ENCODE assay signal across 16 cellular contexts in genomic region chr10:108872854-108873253, GRCh38.
"Had no signal": no experiment of that assay in that cellular context is flagged by ENCODE, and none has a peak within 500 bp of the region (broad histone marks: within the 10 kb centered on the region; RNA-seq: fewer than 3 reads in every experiment).

No MANE protein-coding gene starts in this region.

- ATAC-seq: activated T-cell treated with anti-CD3 and anti-CD28 coated beads, Interleukin-2, amount 50 U/mL, for 72 hours; gastrocnemius medialis; natural killer cell treated with Interleukin-12 subunit alpha and Interleukin-12 subunit beta and Interleukin-15 and Interleukin-18, amount 100 ng/mL, for 72 hours; right lobe of liver; stimulated activated effector memory CD8-positive, alpha-beta T cell treated with anti-CD3 and anti-CD28 coated beads, Interleukin-12 subunit alpha, Interleukin-12 subunit beta, amount 100 ng/mL, for 72 hours had no signal

- DNase-seq: activated CD8-positive, alpha-beta memory T cell treated with anti-CD3 and anti-CD28 coated beads for 24 hours; activated effector memory CD4-positive, alpha-beta T cell treated with anti-CD3 and anti-CD28 coated beads, Interleukin-2, amount 50 U/mL, for 16 hours; activated naive CD4-positive, alpha-beta T cell treated with anti-CD3 and anti-CD28 coated beads, Interleukin-2, amount 50 U/mL, for 16 hours; activated T-cell treated with anti-CD3 and anti-CD28 coated beads, Interleukin-2, amount 50 U/mL, for 72 hours; aorta; colonic mucosa; gastrocnemius medialis; head of caudate nucleus; right lobe of liver; small intestine; stimulated activated CD4-positive, alpha-beta T cell treated with anti-CD3 and anti-CD28 coated beads, Interleukin-4, amount 100 ng/mL, for 1 hour; stomach; T-helper 9 cell; testis had no signal
